9 cellular contexts compared by ENCODE assay signal in genomic region chr14:73829526-73830431, GRCh38. TPM values are rescaled to one million over a fixed set of nuclear protein-coding genes. Genes with fewer than 3 reads are reported as not detected.
DNase-seq lines count a peak whose midpoint lies in the region; ATAC-seq and TF ChIP-seq lines count a peak whose summit lies in the region.
"Had no signal": no experiment of that assay in that cellular context is flagged by ENCODE, and none has a peak within 500 bp of the region (broad histone marks: within the 10 kb centered on the region; RNA-seq: fewer than 3 reads in every experiment).

No MANE protein-coding gene starts in this region.

- peak overlapping the region; percentile 71 to 91 for H3K27ac Mint-ChIP-seq in activated naive CD4-positive, alpha-beta T cell treated with anti-CD3 and anti-CD28 coated beads, Interleukin-2, amount 50 U/mL, for 72 hours
- peak overlapping the region; percentile 16 to 48 (median 29) for H3K27ac Mint-ChIP-seq in nephron

- no peak for TF ChIP-seq CTCF in nephron (IDR thresholded peaks at IDR 0.05; ENCODE audit: unreplicated experiment in 3 of 3)

- H3K36me3 Mint-ChIP-seq in activated naive CD4-positive, alpha-beta T cell treated with anti-CD3 and anti-CD28 coated beads, Interleukin-2, amount 50 U/mL, for 72 hours: no peaks in the 10 kb centered on the region
- H3K36me3 Mint-ChIP-seq in nephron (ENCODE audit: low read depth): no peaks in the 10 kb centered on the region

- ATAC-seq in activated naive CD4-positive, alpha-beta T cell treated with anti-CD3 and anti-CD28 coated beads, Interleukin-2, amount 50 U/mL, for 72 hours: peak; percentile 86 to 89
- no peak for ATAC-seq in HG02678 (IDR thresholded peaks at IDR 0.05; ENCODE audit: unreplicated experiment)

- peaks cover 35% of the 10 kb centered on the region for H3K4me1 Mint-ChIP-seq in nephron

- H3K9me3 Mint-ChIP-seq in activated naive CD4-positive, alpha-beta T cell treated with anti-CD3 and anti-CD28 coated beads, Interleukin-2, amount 50 U/mL, for 72 hours: no peaks in the 10 kb centered on the region
- H3K9me3 Mint-ChIP-seq in nephron: no peaks in the 10 kb centered on the region

- H3K4me3 Mint-ChIP-seq in nephron: no peak overlapping the region

- TF ChIP-seq RAD21 in Ishikawa (IDR thresholded peaks at IDR 0.05; ENCODE audit: low read depth): peak; percentile 3; the same call in 1 of the 2 replicates

- peaks cover 4% of the 10 kb centered on the region for H3K27me3 Mint-ChIP-seq in nephron (ENCODE audit: low read depth)

- TF ChIP-seq EP300 in Ishikawa (IDR thresholded peaks at IDR 0.05; ENCODE audit: borderline replicate concordance): no peak

- DNase-seq in activated CD8-positive, alpha-beta memory T cell treated with anti-CD3 and anti-CD28 coated beads, Interleukin-2, amount 50 U/mL, for 4 hours: peak; percentile 21
- DNase-seq in activated CD8-positive, alpha-beta memory T cell treated with anti-CD3 and anti-CD28 coated beads for 24 hours: no peak
- DNase-seq in activated naive CD4-positive, alpha-beta T cell treated with anti-CD3 and anti-CD28 coated beads, Interleukin-2, amount 50 U/mL, for 72 hours (ENCODE audit: low spot score in 2 of 2): peak in 1 of 2 donors; percentile 47
- DNase-seq in NCI-H1436 (lab: John Stamatoyannopoulos, UW): no peak
- no peak for DNase-seq in cortex of kidney (lab: John Stamatoyannopoulos, UW)
- DNase-seq: pancreas had no signal

TF ChIP-seq in Ishikawa, 13 proteins besides CTCF, POLR2A, EP300 and RAD21:
- TF ChIP-seq ZBTB7A (IDR thresholded peaks at IDR 0.05; ENCODE audit: low read depth): no peak
- no peak for TF ChIP-seq YY1 (IDR thresholded peaks at IDR 0.05; ENCODE audit: low read depth)
- TF ChIP-seq USF1 (IDR thresholded peaks at IDR 0.05): no peak
- no peak for TF ChIP-seq NFIC (IDR thresholded peaks at IDR 0.05)
- TF ChIP-seq TCF12 (IDR thresholded peaks at IDR 0.05; ENCODE audit: low read depth): no peak
- no peak for TF ChIP-seq REST (IDR thresholded peaks at IDR 0.05; ENCODE audit: low read depth)
- no peak for TF ChIP-seq TEAD4 (IDR thresholded peaks at IDR 0.05)
- TF ChIP-seq CREB1 (IDR thresholded peaks at IDR 0.05; ENCODE audit: low read depth): no peak
- no peak for TF ChIP-seq FOXM1 (IDR thresholded peaks at IDR 0.05; ENCODE audit: borderline replicate concordance, low read depth)
- TF ChIP-seq EGR1 (IDR thresholded peaks at IDR 0.05): no peak
- no peak for TF ChIP-seq TAF1 (IDR thresholded peaks at IDR 0.05; ENCODE audit: low read depth)
- no peak for TF ChIP-seq MAX (IDR thresholded peaks at IDR 0.05)
- TF ChIP-seq CEBPB (IDR thresholded peaks at IDR 0.05): no peak

RNA-seq across cellular contexts. Expression of gene PTGR2, which starts 21.9 kb away (rescaled TPM):
- 1 to 10 TPM; 6.4 to 9.6 TPM for total RNA-seq in activated naive CD4-positive, alpha-beta T cell treated with anti-CD3 and anti-CD28 coated beads, Interleukin-2, amount 50 U/mL, for 72 hours

RNA-seq across cellular contexts. Expression of gene ZNF410, which starts 56.9 kb away (rescaled TPM):
- total RNA-seq in activated naive CD4-positive, alpha-beta T cell treated with anti-CD3 and anti-CD28 coated beads, Interleukin-2, amount 50 U/mL, for 72 hours: 10 to 100 TPM; 52.9 to 98.7 TPM
